In genomic region chr13:50993371-50993770, GRCh38 we compare ENCODE assay signal across 1 cellular context.
TF ChIP-seq lines count a peak whose summit lies in the region.

No MANE protein-coding gene starts in this region.

TF ChIP-seq in GM23338, 12 proteins besides CTCF, POLR2A, EP300 and RAD21 (continued from another document):
- TF ChIP-seq, protein P1, sequence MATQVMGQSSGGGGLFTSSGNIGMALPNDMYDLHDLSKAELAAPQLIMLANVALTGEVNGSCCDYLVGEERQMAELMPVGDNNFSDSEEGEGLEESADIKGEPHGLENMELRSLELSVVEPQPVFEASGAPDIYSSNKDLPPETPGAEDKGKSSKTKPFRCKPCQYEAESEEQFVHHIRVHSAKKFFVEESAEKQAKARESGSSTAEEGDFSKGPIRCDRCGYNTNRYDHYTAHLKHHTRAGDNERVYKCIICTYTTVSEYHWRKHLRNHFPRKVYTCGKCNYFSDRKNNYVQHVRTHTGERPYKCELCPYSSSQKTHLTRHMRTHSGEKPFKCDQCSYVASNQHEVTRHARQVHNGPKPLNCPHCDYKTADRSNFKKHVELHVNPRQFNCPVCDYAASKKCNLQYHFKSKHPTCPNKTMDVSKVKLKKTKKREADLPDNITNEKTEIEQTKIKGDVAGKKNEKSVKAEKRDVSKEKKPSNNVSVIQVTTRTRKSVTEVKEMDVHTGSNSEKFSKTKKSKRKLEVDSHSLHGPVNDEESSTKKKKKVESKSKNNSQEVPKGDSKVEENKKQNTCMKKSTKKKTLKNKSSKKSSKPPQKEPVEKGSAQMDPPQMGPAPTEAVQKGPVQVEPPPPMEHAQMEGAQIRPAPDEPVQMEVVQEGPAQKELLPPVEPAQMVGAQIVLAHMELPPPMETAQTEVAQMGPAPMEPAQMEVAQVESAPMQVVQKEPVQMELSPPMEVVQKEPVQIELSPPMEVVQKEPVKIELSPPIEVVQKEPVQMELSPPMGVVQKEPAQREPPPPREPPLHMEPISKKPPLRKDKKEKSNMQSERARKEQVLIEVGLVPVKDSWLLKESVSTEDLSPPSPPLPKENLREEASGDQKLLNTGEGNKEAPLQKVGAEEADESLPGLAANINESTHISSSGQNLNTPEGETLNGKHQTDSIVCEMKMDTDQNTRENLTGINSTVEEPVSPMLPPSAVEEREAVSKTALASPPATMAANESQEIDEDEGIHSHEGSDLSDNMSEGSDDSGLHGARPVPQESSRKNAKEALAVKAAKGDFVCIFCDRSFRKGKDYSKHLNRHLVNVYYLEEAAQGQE (IDR thresholded peaks at IDR 0.05; ENCODE audit: unreplicated experiment): no peak
- TF ChIP-seq JUNB (IDR thresholded peaks at IDR 0.05; ENCODE audit: unreplicated experiment): no peak
- TF ChIP-seq ZNF114 (CRISPR knock-in tag; IDR thresholded peaks at IDR 0.05): no peak
- TF ChIP-seq CREB1 (CRISPR knock-in tag; IDR thresholded peaks at IDR 0.05; ENCODE audit: low read depth): no peak
- no peak for TF ChIP-seq EZH2 (IDR thresholded peaks at IDR 0.05; ENCODE audit: low read depth, unreplicated experiment)
- TF ChIP-seq POLR2AphosphoS5 (IDR thresholded peaks at IDR 0.05; ENCODE audit: low read depth): no peak
